Comparison of ENCODE assay signal across 17 cellular contexts in genomic region chr2:26767894-26768487, GRCh38. TPM values are rescaled to one million over a fixed set of nuclear protein-coding genes. Genes with fewer than 3 reads are reported as not detected.
DNase-seq lines count a peak whose midpoint lies in the region; ATAC-seq, FAIRE-seq and TF ChIP-seq lines count a peak whose summit lies in the region.
"Had no signal": no experiment of that assay in that cellular context is flagged by ENCODE, and none has a peak within 500 bp of the region (broad histone marks: within the 10 kb centered on the region; RNA-seq: fewer than 3 reads in every experiment).

No MANE protein-coding gene starts in this region.

- WGBS in right cardiac atrium = 98% methylated on average over 5 of the region's 5 CpGs
- WGBS in heart right ventricle, 2 donors = 95 to 98% methylated on average over 5 of the region's 5 CpGs
- 80% methylated on average over 4 of the region's 5 CpGs for WGBS in K562 (ENCODE audit: insufficient coverage, low coverage, missing lambda C conversion rate)
- WGBS in mesenchymal stem cell = 90% methylated on average over 4 of the region's 5 CpGs

- no peak for TF ChIP-seq POLR2A in K562 (conservative IDR thresholded peaks at IDR 0.05)

- peak overlapping the region; percentile 32 for H2BK15ac ChIP-seq in mesenchymal stem cell (ENCODE audit: low read depth, poor library complexity, severe bottlenecking)

- H2AK5ac ChIP-seq in mesenchymal stem cell (ENCODE audit: low read length, severe bottlenecking) = no peak overlapping the region

- no peak overlapping the region for H3K18ac ChIP-seq in mesenchymal stem cell (ENCODE audit: low read depth in 1 of 2, low read length in 2 of 2)

- TF ChIP-seq CTCF in heart right ventricle (IDR thresholded peaks at IDR 0.05) (no peak), K562 (IDR thresholded peaks at IDR 0.05 in 2 of 3, conservative IDR thresholded peaks at IDR 0.05 in 1 of 3; ENCODE audit: insufficient read depth in 2 of 3, low read depth in 1 of 3, low read length in 3 of 3) (no peak)

- H3K27ac ChIP-seq in right cardiac atrium (ENCODE audit: low read length) (peak overlapping the region; percentile 22), heart right ventricle (peak overlapping the region in 4 of 10 donors; percentile 10 to 89 (median 25)), K562 (ENCODE audit: extremely low read depth, low read depth, low read length) (peak overlapping the region; percentile 66; the same call in 2 of the 3 replicates), mesenchymal stem cell (ENCODE audit: low read length, poor library complexity, severe bottlenecking) (no peak overlapping the region)

- no peak overlapping the region for H4K91ac ChIP-seq in mesenchymal stem cell (ENCODE audit: low read length)

- H2AFZ ChIP-seq in K562 (ENCODE audit: low read depth, low read length) = no peak overlapping the region
- H2AFZ ChIP-seq in mesenchymal stem cell (ENCODE audit: low read depth, low read length) = no peak overlapping the region

- no peak for DNase-seq in right cardiac atrium
- no peak for DNase-seq in heart right ventricle
- DNase-seq in K562 (ENCODE audit: extremely low read depth in 1 of 4, low spot score in 3 of 4) = no peak
- DNase-seq in mesenchymal stem cell = no peak
- no peak for DNase-seq in foreskin melanocyte
- DNase-seq in activated gamma-delta T cell (lab: John Stamatoyannopoulos, UW) = no peak
- DNase-seq: Calu3; caudate nucleus; left lung; NCI-H1105 treated with DMSO at 0.1 percent for 48 hours; NCI-H2171 treated with DMSO at 0.1 percent for 48 hours; NK-92 treated with Interleukin-12 subunit alpha and Interleukin-12 subunit beta, amount 100 ng/mL, for 24 hours; posterior cingulate gyrus; Right ventricle myocardium superior; stimulated activated naive CD4-positive, alpha-beta T cell treated with Interleukin-2 at 50 U/mL for 16 hours had no signal

- no peak for ATAC-seq in right cardiac atrium
- ATAC-seq in heart right ventricle = no peak
- ATAC-seq in K562 = no peak
- no peak for ATAC-seq in HG03135 (IDR thresholded peaks at IDR 0.05; ENCODE audit: unreplicated experiment)
- no peak for ATAC-seq in GM18868 (IDR thresholded peaks at IDR 0.05; ENCODE audit: unreplicated experiment)
- ATAC-seq: left lung had no signal

- in situ Hi-C loops in K562 (cut with MboI) = no loop called here

- intact Hi-C loops in right cardiac atrium (cut with DNase I) (no loop called here), heart right ventricle (cut with DNase I) (no loop called here), K562 (cut with micrococcal nuclease) (loop anchor here (10.0 kb wide), 1 partner anchor 247 kb away; no protein-coding TSS in a partner anchor)

- no peak overlapping the region for H2BK120ac ChIP-seq in mesenchymal stem cell (ENCODE audit: low read depth, low read length)

- peaks cover 4% of the 10 kb centered on the region; the same call in 1 of the 2 replicates for H4K20me1 ChIP-seq in K562 (replicated peaks; ENCODE audit: control insufficient read depth, insufficient read depth, low read length)

- CTCF ChIA-PET in K562 (lab: Yijun Ruan, JAX; ENCODE audit: low intra/inter-chr PET ratio) = no interaction called here

- H3K4me2 ChIP-seq in K562 (ENCODE audit: insufficient read depth, low read length) (no peak overlapping the region), mesenchymal stem cell (ENCODE audit: low read length, poor library complexity, severe bottlenecking) (no peak overlapping the region)

- no peak overlapping the region for H3K4ac ChIP-seq in mesenchymal stem cell (ENCODE audit: low read depth in 1 of 2, low read length in 2 of 2)

- H3K4me3 ChIP-seq in right cardiac atrium (ENCODE audit: low read length) (no peak overlapping the region), heart right ventricle (no peak overlapping the region), K562 (no peak overlapping the region), mesenchymal stem cell (ENCODE audit: insufficient read depth in 1 of 2, low read depth in 1 of 2, low read length in 2 of 2) (no peak overlapping the region)
- H3K4me3 ChIP-seq: left lung had no signal

- no peak for TF ChIP-seq EP300 in K562 (IDR thresholded peaks at IDR 0.05; ENCODE audit: low read length)

- peaks cover 91% of the 10 kb centered on the region for H3K79me2 ChIP-seq in K562 (ENCODE audit: control insufficient read depth, insufficient read depth, low read length)

- H3K9me1 ChIP-seq in K562 (ENCODE audit: control insufficient read depth, insufficient read depth, low read length) = no peaks in the 10 kb centered on the region

- H2BK12ac ChIP-seq in mesenchymal stem cell (ENCODE audit: low read length in 2 of 2) = no peak overlapping the region

- peaks cover 35% of the 10 kb centered on the region for H3K79me1 ChIP-seq in mesenchymal stem cell (replicated peaks; ENCODE audit: low read length, poor library complexity, severe bottlenecking)

- H3K4me1 ChIP-seq in right cardiac atrium (ENCODE audit: control insufficient read depth, insufficient read depth, low read length) (peaks cover 40% of the 10 kb centered on the region), heart right ventricle (peaks cover 20 to 93% (median 80%) of the 10 kb centered on the region in 9 donors), K562 (replicated peaks in 1 of 2; ENCODE audit: control insufficient read depth in 2 of 2, insufficient read depth in 2 of 2, low read length in 2 of 2) (peaks cover 76 to 79% of the 10 kb centered on the region in 2 experiments), mesenchymal stem cell (ENCODE audit: control insufficient read depth, insufficient read depth, low read depth, low read length) (peaks cover 58% of the 10 kb centered on the region)

- no peaks in the 10 kb centered on the region for H3K27me3 ChIP-seq in right cardiac atrium (ENCODE audit: control insufficient read depth, insufficient read depth)
- no peaks in the 10 kb centered on the region for H3K27me3 ChIP-seq in heart right ventricle
- no peaks in the 10 kb centered on the region for H3K27me3 ChIP-seq in K562 (ENCODE audit: control insufficient read depth in 2 of 2, insufficient read depth in 2 of 2, low read length in 2 of 2)
- H3K27me3 ChIP-seq in mesenchymal stem cell (ENCODE audit: control insufficient read depth in 1 of 2, insufficient read depth in 1 of 2, low read length in 2 of 2) = no peaks in the 10 kb centered on the region
- H3K27me3 ChIP-seq: left lung had no signal

- POLR2A ChIA-PET in K562 (lab: Yijun Ruan, JAX) = interaction anchor here (1.6 kb wide), 2 partner anchors 10 to 64 kb away, joined by 4 read pairs; no protein-coding TSS in a partner anchor

- H2BK5ac ChIP-seq in mesenchymal stem cell (ENCODE audit: low read depth, low read length, poor library complexity, severe bottlenecking) = no peak overlapping the region

- H3K9me3 ChIP-seq in right cardiac atrium (ENCODE audit: control insufficient read depth, low read length) (no peaks in the 10 kb centered on the region), heart right ventricle (no peaks in the 10 kb centered on the region), K562 (replicated peaks; ENCODE audit: control insufficient read depth, insufficient read depth, low read depth, low read length) (no peaks in the 10 kb centered on the region), mesenchymal stem cell (ENCODE audit: control insufficient read depth, low read length) (no peaks in the 10 kb centered on the region)
- H3K9me3 ChIP-seq: left lung had no signal

- H3K36me3 ChIP-seq in heart right ventricle (peaks cover 0 to 5% (median 0%) of the 10 kb centered on the region in 9 donors), K562 (ENCODE audit: control insufficient read depth, insufficient read depth, low read length) (peaks cover 49% of the 10 kb centered on the region; the same call in 2 of the 3 replicates), mesenchymal stem cell (ENCODE audit: control insufficient read depth in 1 of 2, insufficient read depth in 2 of 2, low read depth in 1 of 2, low read length in 2 of 2) (peaks cover 4 to 17% of the 10 kb centered on the region in 2 experiments)

- H4K8ac ChIP-seq in mesenchymal stem cell (ENCODE audit: low read length) = no peak overlapping the region

- peak overlapping the region; percentile 26 to 77; a peak in 1 of 4 replicates for H3K9ac ChIP-seq in K562 (ENCODE audit: insufficient read depth in 1 of 2, low read depth in 2 of 2, low read length in 2 of 2)
- H3K9ac ChIP-seq in mesenchymal stem cell (ENCODE audit: low read length) = no peak overlapping the region

- FAIRE-seq in K562 (lab: Jason Lieb, UNC) = no peak

- BruUV-seq in K562 (replicated peaks; lab: Mats Ljungman, UMichigan) = no TSS peak

- H3K14ac ChIP-seq in mesenchymal stem cell (ENCODE audit: low read length in 2 of 2) = no peak overlapping the region

- no peak for TF ChIP-seq RAD21 in K562 (CRISPR knock-in tag; conservative IDR thresholded peaks at IDR 0.05 in 1 of 2, IDR thresholded peaks at IDR 0.05 in 1 of 2)

- no peak overlapping the region for H3K23ac ChIP-seq in mesenchymal stem cell (ENCODE audit: low read length in 2 of 2)

RNA-seq across cellular contexts. Expression of gene SLC35F6, which starts 3.9 kb away (rescaled TPM):
- total RNA-seq in right cardiac atrium = 10 to 100 TPM; 22.0 to 34.3 (median 26.5) TPM
- 18.8 TPM for polyA plus RNA-seq in right cardiac atrium
- 10 to 100 TPM; 17.1 to 36.2 (median 23.0) TPM for total RNA-seq in heart right ventricle
- 10 to 100 TPM; 13.2 to 17.2 TPM for polyA plus RNA-seq in heart right ventricle
- 21.5 and 40.8 TPM in 2 replicates for total RNA-seq in K562 (2011; cell fraction: chromatin; rRNA removed; ENCODE audit: low replicate concordance)
- total RNA-seq in K562 (2011; cell fraction: nucleolus; rRNA removed) = 40.7 and 47.7 TPM in 2 replicates
- total RNA-seq in K562 (2011; cell fraction: nucleoplasm; rRNA removed) = 48.1 and 75.0 TPM in 2 replicates
- total RNA-seq in K562 (2014; rRNA removed) = 22.9 and 31.9 TPM in 2 replicates
- total RNA-seq in K562 (2014; rRNA removed; fragmentation: Illumina TruSeq; extraction: Trizol) = 21.9 and 22.2 TPM in 2 replicates
- 28.1 and 29.4 TPM in 2 replicates for total RNA-seq in K562 (2015; rRNA removed; fragmentation: Illumina TruSeq; extraction: Trizol)
- total RNA-seq in K562 (2021) = 37.4 and 42.8 TPM in 2 replicates
- polyA plus RNA-seq in K562 (2011; rRNA removed) = 11.9 and 16.7 TPM in 2 replicates
- polyA plus RNA-seq in K562 (2011; cell fraction: cytosol; rRNA removed) = 18.3 and 30.0 TPM in 2 replicates
- polyA plus RNA-seq in K562 (2011; cell fraction: nucleus; rRNA removed) = 5.5 and 8.8 TPM in 2 replicates
- polyA plus RNA-seq in K562 (2012) = 17.4 and 33.3 TPM in 2 replicates
- 22.5 and 23.4 TPM in 2 replicates for polyA plus RNA-seq in K562 (2014; fragmentation: Illumina TruSeq; extraction: Trizol)
- 10 to 100 TPM; 19.3 to 47.3 TPM for polyA plus RNA-seq in K562 (2014; fragmentation: Nextera tagmentation; extraction: Ambion mirVana)
- polyA plus RNA-seq in K562 (2014; rRNA removed) = 18.8 and 20.9 TPM in 2 replicates
- polyA minus RNA-seq in K562 (2011; rRNA and poly(A)+ RNA removed) = 18.6 and 24.3 TPM in 2 replicates
- polyA minus RNA-seq in K562 (2011; cell fraction: cytosol; rRNA and poly(A)+ RNA removed) = 23.3 and 30.5 TPM in 2 replicates
- polyA minus RNA-seq in K562 (2011; cell fraction: nucleus; rRNA and poly(A)+ RNA removed) = 6.7 and 9.3 TPM in 2 replicates
- 62.3 TPM for polyA plus RNA-seq in mesenchymal stem cell (2013, experiment 1 of 2)
- 60.2 TPM for polyA plus RNA-seq in mesenchymal stem cell (2013, experiment 2 of 2)

RNA-seq across cellular contexts. Expression of gene CENPA, which starts 17.9 kb away (rescaled TPM):
- under 1 TPM in 2 of 4 donors, not detected in 2; 0.71 to 0.91 TPM for total RNA-seq in right cardiac atrium
- polyA plus RNA-seq in right cardiac atrium = 0.18 TPM
- 10 to 100 TPM in 3 of 10 donors, 1 to 10 TPM in 4, under 1 TPM in 1, not detected in 2; 0.30 to 33.1 (median 6.1) TPM for total RNA-seq in heart right ventricle
- polyA plus RNA-seq in heart right ventricle = 1 to 10 TPM in 1 of 2 donors, under 1 TPM in 1; 0.25 to 1.5 TPM
- total RNA-seq in K562 (2011; cell fraction: chromatin; rRNA removed; ENCODE audit: low replicate concordance) = 31.6 and 48.8 TPM in 2 replicates
- total RNA-seq in K562 (2011; cell fraction: nucleolus; rRNA removed) = 18.2 and 18.7 TPM in 2 replicates
- 30.9 and 35.8 TPM in 2 replicates for total RNA-seq in K562 (2011; cell fraction: nucleoplasm; rRNA removed)
- total RNA-seq in K562 (2014; rRNA removed) = 32.1 and 40.9 TPM in 2 replicates
- 48.8 and 49.6 TPM in 2 replicates for total RNA-seq in K562 (2014; rRNA removed; fragmentation: Illumina TruSeq; extraction: Trizol)
- 40.8 and 44.7 TPM in 2 replicates for total RNA-seq in K562 (2015; rRNA removed; fragmentation: Illumina TruSeq; extraction: Trizol)
- total RNA-seq in K562 (2021) = 45.6 and 51.7 TPM in 2 replicates
- 54.2 and 61.7 TPM in 2 replicates for polyA plus RNA-seq in K562 (2011; rRNA removed)
- 43.0 and 48.2 TPM in 2 replicates for polyA plus RNA-seq in K562 (2011; cell fraction: cytosol; rRNA removed)
- polyA plus RNA-seq in K562 (2011; cell fraction: nucleus; rRNA removed) = 35.5 and 42.4 TPM in 2 replicates
- 30.2 and 32.1 TPM in 2 replicates for polyA plus RNA-seq in K562 (2012)
- 53.4 and 60.1 TPM in 2 replicates for polyA plus RNA-seq in K562 (2014; fragmentation: Illumina TruSeq; extraction: Trizol)
- 10 to 100 TPM; 11.3 to 13.4 TPM for polyA plus RNA-seq in K562 (2014; fragmentation: Nextera tagmentation; extraction: Ambion mirVana)
- 43.6 and 46.2 TPM in 2 replicates for polyA plus RNA-seq in K562 (2014; rRNA removed)
- polyA minus RNA-seq in K562 (2011; rRNA and poly(A)+ RNA removed) = 25.6 and 28.3 TPM in 2 replicates
- 17.7 and 17.8 TPM in 2 replicates for polyA minus RNA-seq in K562 (2011; cell fraction: cytosol; rRNA and poly(A)+ RNA removed)
- polyA minus RNA-seq in K562 (2011; cell fraction: nucleus; rRNA and poly(A)+ RNA removed) = 9.8 and 11.0 TPM in 2 replicates
- polyA plus RNA-seq in mesenchymal stem cell (2013, experiment 1 of 2) = 3.5 TPM
- 3.1 TPM for polyA plus RNA-seq in mesenchymal stem cell (2013, experiment 2 of 2)
